In the genomic region with DNA sequence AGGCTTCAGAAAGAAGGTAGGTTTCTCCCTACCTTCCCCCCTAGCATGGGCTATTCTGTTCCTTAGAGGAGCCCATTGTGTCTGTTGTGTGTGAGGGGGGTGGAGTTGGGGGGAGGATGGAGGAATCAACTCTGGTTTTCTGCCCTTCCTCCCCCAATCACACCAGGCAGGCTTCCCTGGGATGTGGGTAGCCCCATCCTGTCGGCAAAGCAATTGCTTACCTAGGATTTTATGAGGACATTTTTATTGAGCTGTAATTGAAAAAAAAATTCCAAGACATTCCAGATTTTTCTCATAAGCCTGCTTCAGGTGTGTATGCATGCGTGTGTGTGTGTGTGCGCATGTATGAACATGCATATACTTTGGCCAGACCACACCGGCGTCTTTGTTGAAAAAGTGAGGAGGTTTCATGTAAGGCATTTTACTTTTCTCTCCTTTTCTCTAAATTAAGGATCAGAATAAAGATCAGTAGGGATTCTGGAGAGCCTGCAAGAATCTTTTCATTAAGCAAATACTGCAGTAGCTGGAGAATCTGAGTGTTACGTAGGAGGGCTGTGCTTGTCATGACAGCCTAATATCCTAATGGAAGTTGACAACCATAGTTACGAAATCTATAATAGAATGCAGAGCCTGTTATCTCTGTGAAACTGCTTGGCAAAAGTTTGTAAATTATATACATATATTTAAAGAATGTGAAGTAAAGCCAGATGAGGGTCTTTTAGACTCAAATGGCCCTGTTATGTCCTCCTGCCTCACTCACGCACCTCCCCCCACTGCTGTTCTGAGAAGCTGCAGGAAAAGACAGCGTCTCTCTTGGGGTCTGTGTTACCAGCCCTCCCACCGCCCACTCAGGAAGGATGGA, we compare ENCODE assay signal across 21 cellular contexts. TPM values are rescaled to one million over a fixed set of nuclear protein-coding genes. Genes with fewer than 3 reads are reported as not detected.
DNase-seq lines count a peak whose midpoint lies in the region; FAIRE-seq and TF ChIP-seq lines count a peak whose summit lies in the region.
"Had no signal": no experiment of that assay in that cellular context is flagged by ENCODE, and none has a peak within 500 bp of the region (broad histone marks: within the 10 kb centered on the region; RNA-seq: fewer than 3 reads in every experiment).

No MANE protein-coding gene starts in this region.

- WGBS in mammary epithelial cell (ENCODE audit: low coverage, missing lambda C conversion rate), result 41% methylated on average over 10 of the region's 10 CpGs

- no peaks in the 10 kb centered on the region for H3K27me3 Mint-ChIP-seq in MCF 10A (ENCODE audit: insufficient read depth, unreplicated experiment)
- peaks cover 4% of the 10 kb centered on the region for H3K27me3 Mint-ChIP-seq in activated T-helper 1 cell treated with anti-CD3 and anti-CD28 coated beads, Interleukin-12 subunit alpha, Interleukin-12 subunit beta, Interleukin-2, Interleukin-4 antibody, amounts not matched to agents 30 ng/mL and 10 ng/mL and 1 ng/mL, durations not matched to agents 14 hours and 24 hours and 36 hours (ENCODE audit: insufficient read depth)
- H3K27me3 Mint-ChIP-seq: stimulated activated naive CD8-positive, alpha-beta T cell treated with anti-CD3 and anti-CD28 coated beads, Interleukin-15, amount 100 ng/mL, for 72 hours had no signal

- intact Hi-C loops in mammary epithelial cell (cut with micrococcal nuclease), result no loop called here
- intact Hi-C loops in MCF 10A (cut with micrococcal nuclease), result no loop called here
- intact Hi-C loops in activated T-helper 1 cell treated with anti-CD3 and anti-CD28 coated beads, Interleukin-12 subunit alpha, Interleukin-12 subunit beta, Interleukin-2, Interleukin-4 antibody, amounts not matched to agents 30 ng/mL and 10 ng/mL and 1 ng/mL, durations not matched to agents 14 hours and 24 hours and 36 hours (cut with micrococcal nuclease), result no loop called here

- H3K4me3 ChIP-seq in mammary epithelial cell (replicated peaks in 1 of 3; ENCODE audit: insufficient read depth in 1 of 3, low read depth in 2 of 3, low read length in 3 of 3), result no peak overlapping the region
- no peak overlapping the region for H3K4me3 ChIP-seq in choroid plexus epithelial cell (ENCODE audit: low read depth, low read length)
- H3K4me3 ChIP-seq in Karpas-422 (ENCODE audit: low read length), result no peak overlapping the region

- H3K27me3 ChIP-seq in mammary epithelial cell (ENCODE audit: insufficient read depth, low read length) (no peaks in the 10 kb centered on the region), Karpas-422 (ENCODE audit: low read length) (no peaks in the 10 kb centered on the region)

- no peaks in the 10 kb centered on the region for H4K20me1 ChIP-seq in mammary epithelial cell (ENCODE audit: insufficient read depth, low read length)
- H4K20me1 ChIP-seq in Karpas-422 (ENCODE audit: insufficient read depth, low read depth, low read length), result no peaks in the 10 kb centered on the region

- POLR2A ChIA-PET in MCF 10A (lab: Yijun Ruan, JAX), result no interaction called here

- no peaks in the 10 kb centered on the region for H3K9me3 Mint-ChIP-seq in MCF 10A (ENCODE audit: unreplicated experiment)
- peaks cover 7% of the 10 kb centered on the region for H3K9me3 Mint-ChIP-seq in activated T-helper 1 cell treated with anti-CD3 and anti-CD28 coated beads, Interleukin-12 subunit alpha, Interleukin-12 subunit beta, Interleukin-2, Interleukin-4 antibody, amounts not matched to agents 30 ng/mL and 10 ng/mL and 1 ng/mL, durations not matched to agents 14 hours and 24 hours and 36 hours

- no peak for FAIRE-seq in RCC 7860 (lab: Jason Lieb, UNC)

- H3K9me3 ChIP-seq in mammary epithelial cell (replicated peaks; ENCODE audit: insufficient read depth, low read length) (no peaks in the 10 kb centered on the region), Karpas-422 (ENCODE audit: low read length) (no peaks in the 10 kb centered on the region)

- H3K27ac ChIP-seq in mammary epithelial cell (ENCODE audit: insufficient read depth, low read depth, low read length) (no peak overlapping the region), Karpas-422 (ENCODE audit: low read length) (no peak overlapping the region)
- H3K27ac ChIP-seq: 22Rv1, C4-2B had no signal

- H3K9ac ChIP-seq in mammary epithelial cell (ENCODE audit: insufficient read depth, low read length), result no peak overlapping the region
- no peak overlapping the region for H3K9ac ChIP-seq in Karpas-422 (ENCODE audit: low read length)

- peak overlapping the region; percentile 35 for H2AFZ ChIP-seq in mammary epithelial cell (ENCODE audit: low read depth, low read length)
- no peak overlapping the region for H2AFZ ChIP-seq in Karpas-422 (ENCODE audit: low read length)

- H3K36me3 ChIP-seq in mammary epithelial cell (ENCODE audit: insufficient read depth, low read length) (no peaks in the 10 kb centered on the region), Karpas-422 (ENCODE audit: insufficient read depth, low read length) (no peaks in the 10 kb centered on the region)

- dilution Hi-C loops in mammary epithelial cell (cut with HindIII; ENCODE audit: low sequenced_read_pairs), result loop anchor here (10.0 kb wide), 1 partner anchor 349 kb away; no protein-coding TSS in a partner anchor

- H3K4me1 ChIP-seq in mammary epithelial cell (ENCODE audit: insufficient read depth, low read length) (peaks cover 6% of the 10 kb centered on the region), Karpas-422 (ENCODE audit: low read length) (no peaks in the 10 kb centered on the region)

- in situ Hi-C loops in mammary epithelial cell (cut with MboI; ENCODE audit: low sequenced_read_pairs in 2 of 2), result no loop called here

- TF ChIP-seq CTCF in mammary epithelial cell (conservative IDR thresholded peaks at IDR 0.05 in 1 of 2, IDR thresholded peaks at IDR 0.05 in 1 of 2; ENCODE audit: extremely low read depth in 1 of 2, insufficient read depth in 1 of 2, low read depth in 1 of 2, low read length in 2 of 2) (no peak), MCF 10A (IDR thresholded peaks at IDR 0.05; ENCODE audit: unreplicated experiment) (no peak), choroid plexus epithelial cell (conservative IDR thresholded peaks at IDR 0.05; ENCODE audit: low read depth, low read length) (no peak)

- CTCF ChIA-PET in mammary epithelial cell (lab: Charles Lee; ENCODE audit: low non-redundant PET), result no interaction called here
- CTCF ChIA-PET in MCF 10A (lab: Yijun Ruan, JAX), result interaction anchor here (0.6 kb wide), 1 partner anchor 709 kb away, joined by 3 read pairs; no protein-coding TSS in a partner anchor

- no peaks in the 10 kb centered on the region for H3K9me2 ChIP-seq in Karpas-422 (replicated peaks; ENCODE audit: insufficient read depth, low read length)

- H3K4me2 ChIP-seq in mammary epithelial cell (ENCODE audit: insufficient read depth, low read depth, low read length), result no peak overlapping the region
- no peak overlapping the region for H3K4me2 ChIP-seq in Karpas-422 (ENCODE audit: low read depth, low read length, poor library complexity, severe bottlenecking)

- no peaks in the 10 kb centered on the region for H3K36me3 Mint-ChIP-seq in MCF 10A (ENCODE audit: insufficient read depth, unreplicated experiment)
- no peaks in the 10 kb centered on the region for H3K36me3 Mint-ChIP-seq in activated T-helper 1 cell treated with anti-CD3 and anti-CD28 coated beads, Interleukin-12 subunit alpha, Interleukin-12 subunit beta, Interleukin-2, Interleukin-4 antibody, amounts not matched to agents 30 ng/mL and 10 ng/mL and 1 ng/mL, durations not matched to agents 14 hours and 24 hours and 36 hours (ENCODE audit: low read depth)

- H3K4me1 Mint-ChIP-seq in MCF 10A (ENCODE audit: insufficient read depth, unreplicated experiment), result peaks cover 6% of the 10 kb centered on the region
- H3K4me1 Mint-ChIP-seq in activated T-helper 1 cell treated with anti-CD3 and anti-CD28 coated beads, Interleukin-12 subunit alpha, Interleukin-12 subunit beta, Interleukin-2, Interleukin-4 antibody, amounts not matched to agents 30 ng/mL and 10 ng/mL and 1 ng/mL, durations not matched to agents 14 hours and 24 hours and 36 hours (ENCODE audit: low read depth), result no peaks in the 10 kb centered on the region
- H3K4me1 Mint-ChIP-seq: stimulated activated naive CD8-positive, alpha-beta T cell treated with anti-CD3 and anti-CD28 coated beads, Interleukin-15, amount 100 ng/mL, for 72 hours had no signal

- DNase-seq in mammary epithelial cell (no peak), MCF 10A (ENCODE audit: unreplicated experiment) (no peak), choroid plexus epithelial cell (ENCODE audit: low read depth) (peak; percentile 24), iris pigment epithelial cell (ENCODE audit: low read depth) (peak; percentile 45), Karpas-422 (no peak), NCI-H1048 (lab: John Stamatoyannopoulos, UW) (no peak), RCC 7860 (ENCODE audit: low spot score) (no peak)
- no peak for DNase-seq in activated T-helper 1 cell treated with anti-CD3 and anti-CD28 coated beads, Interleukin-12 subunit alpha, Interleukin-12 subunit beta, Interleukin-2, Interleukin-4 antibody, amounts not matched to agents 30 ng/mL and 10 ng/mL and 1 ng/mL, durations not matched to agents 14 hours and 24 hours and 36 hours (ENCODE audit: low spot score)
- DNase-seq: activated CD8-positive, alpha-beta memory T cell treated with anti-CD3 and anti-CD28 coated beads, Interleukin-2, amount 50 U/mL, for 4 hours; dermis blood vessel endothelial cell; NCI-H146; NCI-H2171 treated with DMSO at 0.1 percent for 48 hours; NCI-H774; nephron progenitor cell; SHP77 treated with DMSO at 0.1 percent for 48 hours; stimulated activated CD4-positive, alpha-beta T cell treated with anti-CD3 and anti-CD28 coated beads, Interleukin-4, amount 100 ng/mL, for 1 hour; stimulated activated naive CD8-positive, alpha-beta T cell treated with anti-CD3 and anti-CD28 coated beads, Interleukin-15, amount 100 ng/mL, for 72 hours; trophoblast cell had no signal

- H3K79me2 ChIP-seq in mammary epithelial cell (ENCODE audit: insufficient read depth, low read length) (no peaks in the 10 kb centered on the region), Karpas-422 (ENCODE audit: low read length) (no peaks in the 10 kb centered on the region)

- H3K4me3 Mint-ChIP-seq in MCF 10A (ENCODE audit: unreplicated experiment), result no peak overlapping the region
- H3K4me3 Mint-ChIP-seq in activated T-helper 1 cell treated with anti-CD3 and anti-CD28 coated beads, Interleukin-12 subunit alpha, Interleukin-12 subunit beta, Interleukin-2, Interleukin-4 antibody, amounts not matched to agents 30 ng/mL and 10 ng/mL and 1 ng/mL, durations not matched to agents 14 hours and 24 hours and 36 hours, result no peak overlapping the region
- H3K4me3 Mint-ChIP-seq: nephron progenitor cell; stimulated activated naive CD8-positive, alpha-beta T cell treated with anti-CD3 and anti-CD28 coated beads, Interleukin-15, amount 100 ng/mL, for 72 hours; T-helper 1 cell treated with Interleukin-12 subunit alpha and Interleukin-12 subunit beta and Interleukin-4 antibody, amounts not matched to agents 30 μg/mL and 1 μg/mL, for 36 hours had no signal

- H3K27ac Mint-ChIP-seq in MCF 10A (ENCODE audit: low read depth, unreplicated experiment), result no peak overlapping the region
- no peak overlapping the region for H3K27ac Mint-ChIP-seq in activated T-helper 1 cell treated with anti-CD3 and anti-CD28 coated beads, Interleukin-12 subunit alpha, Interleukin-12 subunit beta, Interleukin-2, Interleukin-4 antibody, amounts not matched to agents 30 ng/mL and 10 ng/mL and 1 ng/mL, durations not matched to agents 14 hours and 24 hours and 36 hours
- H3K27ac Mint-ChIP-seq: nephron progenitor cell; T-helper 1 cell treated with Interleukin-12 subunit alpha and Interleukin-12 subunit beta and Interleukin-4 antibody, amounts not matched to agents 30 μg/mL and 1 μg/mL, for 36 hours had no signal

- BruUV-seq in mammary epithelial cell (replicated peaks; lab: Mats Ljungman, UMichigan), result no TSS peak
- no TSS peak for BruUV-seq in MCF 10A (replicated peaks; lab: Mats Ljungman, UMichigan)

RNA-seq across cellular contexts. Expression of gene SAMD8, which starts 27.3 kb away (rescaled TPM):
- total RNA-seq in mammary epithelial cell, result 10 to 100 TPM; 30.1 to 39.5 TPM
- polyA plus RNA-seq in mammary epithelial cell, result 12.6 TPM
- polyA minus RNA-seq in mammary epithelial cell, result 57.1 TPM
- 28.1 and 33.9 TPM in 2 replicates for total RNA-seq in MCF 10A (2022)
- 15.7 and 18.8 TPM in 2 replicates for total RNA-seq in Karpas-422 (2014; rRNA removed; shearing (Covaris generic); ENCODE audit: low replicate concordance)
- total RNA-seq in activated T-helper 1 cell treated with anti-CD3 and anti-CD28 coated beads, Interleukin-12 subunit alpha, Interleukin-12 subunit beta, Interleukin-2, Interleukin-4 antibody, amounts not matched to agents 30 ng/mL and 10 ng/mL and 1 ng/mL, durations not matched to agents 14 hours and 24 hours and 36 hours, result 16.2 and 16.5 TPM in 2 replicates

Comparison
In these comparisons a context has a peak if more than half of its experiments do, and no peak if none do; other contexts are left out.
1. DNase-seq: peak in choroid plexus epithelial cell (single experiment) and iris pigment epithelial cell (single experiment); none in mammary epithelial cell (single experiment), MCF 10A (single experiment), Karpas-422 (single experiment), NCI-H1048 (single experiment), activated T-helper 1 cell treated with anti-CD3 and anti-CD28 coated beads, Interleukin-12 subunit alpha, Interleukin-12 subunit beta, Interleukin-2, Interleukin-4 antibody, amounts not matched to agents 30 ng/mL and 10 ng/mL and 1 ng/mL, durations not matched to agents 14 hours and 24 hours and 36 hours (single experiment) and RCC 7860 (single experiment).